In genomic region chr20:33099842-33100538, GRCh38 we compare ENCODE assay signal across 1 cellular context.
TF ChIP-seq lines count a peak whose summit lies in the region.

No MANE protein-coding gene starts in this region.

TF ChIP-seq in GM12878, 131 proteins besides CTCF, POLR2A, EP300 and RAD21:
- no peak for TF ChIP-seq MEF2A (IDR thresholded peaks at IDR 0.05; ENCODE audit: insufficient read depth, low read depth, low read length)
- no peak for TF ChIP-seq NFIC (IDR thresholded peaks at IDR 0.05; ENCODE audit: low read depth, low read length)
- no peak for TF ChIP-seq WRNIP1 (IDR thresholded peaks at IDR 0.05; ENCODE audit: borderline replicate concordance, low read depth, low read length)
- peak; percentile 62 for TF ChIP-seq PKNOX1 (IDR thresholded peaks at IDR 0.05)
- TF ChIP-seq POLR2AphosphoS5 (IDR thresholded peaks at IDR 0.05; ENCODE audit: low read length) = no peak
